In the genomic region with DNA sequence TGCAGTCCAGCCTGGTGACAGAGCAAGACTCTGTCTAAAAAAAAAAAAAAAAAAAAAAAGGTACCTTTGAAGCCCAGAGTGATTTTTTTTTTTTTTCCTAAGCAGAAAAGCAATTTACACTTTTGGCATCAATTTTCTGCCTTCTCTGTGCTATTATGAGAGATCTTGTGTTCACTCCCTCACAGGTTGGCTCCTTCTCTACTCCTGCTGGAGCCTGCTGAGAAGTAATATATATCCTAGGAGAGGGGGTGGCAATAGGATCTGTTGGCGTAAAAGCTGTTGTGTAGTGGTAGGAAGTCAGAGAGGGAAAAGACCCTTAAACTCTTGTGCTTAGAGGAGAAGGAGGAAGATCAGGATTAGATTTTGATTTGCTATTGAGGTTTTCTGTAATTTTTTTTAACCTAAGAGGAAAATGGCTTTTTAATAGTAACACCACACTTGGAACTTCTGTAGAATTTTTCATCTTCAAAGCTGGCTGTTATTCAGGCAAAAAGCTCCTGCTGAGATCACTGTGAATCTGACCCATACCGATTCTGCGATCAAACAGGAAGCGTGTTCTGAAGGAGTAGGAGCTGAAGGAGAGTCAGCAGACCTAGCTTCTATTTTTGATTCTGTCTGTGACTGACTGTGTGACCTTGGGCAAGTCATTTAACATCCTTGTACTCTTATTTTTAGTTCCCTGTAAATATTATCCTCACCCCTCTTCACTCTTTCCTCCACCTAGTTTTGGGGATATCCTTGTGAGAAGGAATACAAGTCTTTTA, we compare ENCODE assay signal across 29 cellular contexts.
DNase-seq lines count a peak whose midpoint lies in the region; ATAC-seq and TF ChIP-seq lines count a peak whose summit lies in the region.
"Had no signal": no experiment of that assay in that cellular context is flagged by ENCODE, and none has a peak within 500 bp of the region (broad histone marks: within the 10 kb centered on the region; RNA-seq: fewer than 3 reads in every experiment).

No MANE protein-coding gene starts in this region.

- CTCF ChIA-PET in activated CD8-positive, alpha-beta T cell treated with anti-CD3 and anti-CD28 coated beads for 36 hours (lab: Charles Lee), result no interaction called here
- CTCF ChIA-PET in activated CD8-positive, alpha-beta T cell treated with anti-CD3 and anti-CD28 coated beads, Interleukin-2, amount 10 ng/mL, durations not matched to agents 7 days and 5 days (lab: Charles Lee), result no interaction called here

- POLR2A ChIA-PET in activated CD8-positive, alpha-beta T cell treated with anti-CD3 and anti-CD28 coated beads for 36 hours (lab: Charles Lee), result no interaction called here
- POLR2A ChIA-PET in activated CD8-positive, alpha-beta T cell treated with anti-CD3 and anti-CD28 coated beads, Interleukin-2, amount 10 ng/mL, durations not matched to agents 7 days and 5 days (lab: Charles Lee), result no interaction called here

- intact Hi-C loops in activated CD8-positive, alpha-beta T cell treated with anti-CD3 and anti-CD28 coated beads for 36 hours (cut with micrococcal nuclease), result no loop called here

- no peak for DNase-seq in activated CD8-positive, alpha-beta T cell treated with anti-CD3 and anti-CD28 coated beads for 36 hours
- DNase-seq in activated CD8-positive, alpha-beta T cell treated with anti-CD3 and anti-CD28 coated beads, Interleukin-2, amount 10 ng/mL, durations not matched to agents 7 days and 5 days, result no peak
- DNase-seq in NCI-H69 (lab: John Stamatoyannopoulos, UW) (peak; percentile 84), chondrocyte (ENCODE audit: low spot score) (no peak), pons (ENCODE audit: low spot score) (peak; percentile 24), HPDE6-E6E7 (ENCODE audit: extremely low spot score) (no peak), coronary artery (ENCODE audit: low spot score) (no peak)
- DNase-seq: activated CD4-positive, alpha-beta memory T cell treated with anti-CD3 and anti-CD28 coated beads for 36 hours; activated naive CD8-positive, alpha-beta T cell treated with anti-CD3 and anti-CD28 coated beads, Interleukin-2, amount 50 U/mL, for 24 hours; cerebellar nuclear complex; effector CD4-positive, alpha-beta T cell; NCI-H146; NCI-H510A; PC-9; stimulated activated naive CD4-positive, alpha-beta T cell; upper lobe of left lung had no signal

- no peak overlapping the region for H3K4me3 ChIP-seq in coronary artery
- H3K4me3 ChIP-seq: GM23338, hepatocyte, lung, PC-9, skin epidermis, suprapubic skin, upper lobe of left lung had no signal

- H3K4me3 Mint-ChIP-seq in activated CD8-positive, alpha-beta T cell treated with anti-CD3 and anti-CD28 coated beads for 36 hours, result no peak overlapping the region
- H3K4me3 Mint-ChIP-seq in activated CD8-positive, alpha-beta T cell treated with anti-CD3 and anti-CD28 coated beads, Interleukin-2, amount 10 ng/mL, durations not matched to agents 7 days and 5 days, result no peak overlapping the region
- no peak overlapping the region for H3K4me3 Mint-ChIP-seq in chondrocyte (ENCODE audit: unreplicated experiment)
- H3K4me3 Mint-ChIP-seq: activated CD4-positive, alpha-beta memory T cell treated with anti-CD3 and anti-CD28 coated beads for 36 hours; activated naive CD8-positive, alpha-beta T cell treated with anti-CD3 and anti-CD28 coated beads, Interleukin-2, amount 50 U/mL, for 24 hours; CD14-positive monocyte; GM23338; natural killer cell treated with Interleukin-12 subunit alpha and Interleukin-12 subunit beta and Interleukin-15 and Interleukin-18, amount 100 ng/mL, for 72 hours; T-helper 1 cell treated with Interleukin-12 subunit alpha and Interleukin-12 subunit beta and Interleukin-4 antibody, amounts not matched to agents 30 μg/mL and 1 μg/mL, for 36 hours had no signal

- H3K36me3 Mint-ChIP-seq in activated CD8-positive, alpha-beta T cell treated with anti-CD3 and anti-CD28 coated beads for 36 hours (ENCODE audit: low read depth), result peaks cover 56% of the 10 kb centered on the region
- H3K36me3 Mint-ChIP-seq in activated CD8-positive, alpha-beta T cell treated with anti-CD3 and anti-CD28 coated beads, Interleukin-2, amount 10 ng/mL, durations not matched to agents 7 days and 5 days (ENCODE audit: low read depth), result peaks cover 26% of the 10 kb centered on the region
- H3K36me3 Mint-ChIP-seq in chondrocyte (ENCODE audit: low read depth), result peaks cover 23% of the 10 kb centered on the region

- no peak for ATAC-seq in activated CD8-positive, alpha-beta T cell treated with anti-CD3 and anti-CD28 coated beads for 36 hours
- ATAC-seq in activated CD8-positive, alpha-beta T cell treated with anti-CD3 and anti-CD28 coated beads, Interleukin-2, amount 10 ng/mL, durations not matched to agents 7 days and 5 days, result no peak
- no peak for ATAC-seq in HG03520 (IDR thresholded peaks at IDR 0.05; ENCODE audit: unreplicated experiment)
- ATAC-seq: activated CD4-positive, CD25-positive, alpha-beta regulatory T cell treated with anti-CD3 and anti-CD28 coated beads, Interleukin-2, amount 50 U/mL, for 24 hours; activated naive CD8-positive, alpha-beta T cell treated with anti-CD3 and anti-CD28 coated beads, Interleukin-2, amount 50 U/mL, for 24 hours; natural killer cell treated with Interleukin-12 subunit alpha and Interleukin-12 subunit beta and Interleukin-15 and Interleukin-18, amount 100 ng/mL, for 72 hours; Right ventricle myocardium inferior; SK-N-SH treated with all-trans-retinoic acid at 6 μM for 48 hours had no signal

- H3K27me3 Mint-ChIP-seq in activated CD8-positive, alpha-beta T cell treated with anti-CD3 and anti-CD28 coated beads for 36 hours, result no peaks in the 10 kb centered on the region
- H3K27me3 Mint-ChIP-seq in activated CD8-positive, alpha-beta T cell treated with anti-CD3 and anti-CD28 coated beads, Interleukin-2, amount 10 ng/mL, durations not matched to agents 7 days and 5 days (ENCODE audit: low read depth), result no peaks in the 10 kb centered on the region
- no peaks in the 10 kb centered on the region for H3K27me3 Mint-ChIP-seq in chondrocyte (ENCODE audit: low read depth)
- H3K27me3 Mint-ChIP-seq: activated CD4-positive, alpha-beta memory T cell treated with anti-CD3 and anti-CD28 coated beads for 36 hours; activated naive CD8-positive, alpha-beta T cell treated with anti-CD3 and anti-CD28 coated beads, Interleukin-2, amount 50 U/mL, for 24 hours; natural killer cell treated with Interleukin-12 subunit alpha and Interleukin-12 subunit beta and Interleukin-15 and Interleukin-18, amount 100 ng/mL, for 72 hours had no signal

- H3K4me1 Mint-ChIP-seq in activated CD8-positive, alpha-beta T cell treated with anti-CD3 and anti-CD28 coated beads for 36 hours (ENCODE audit: low read depth), result peaks cover 20% of the 10 kb centered on the region
- H3K4me1 Mint-ChIP-seq in activated CD8-positive, alpha-beta T cell treated with anti-CD3 and anti-CD28 coated beads, Interleukin-2, amount 10 ng/mL, durations not matched to agents 7 days and 5 days (ENCODE audit: low read depth), result peaks cover 20% of the 10 kb centered on the region
- peaks cover under 1% of the 10 kb centered on the region for H3K4me1 Mint-ChIP-seq in chondrocyte (ENCODE audit: low read depth)

- no peaks in the 10 kb centered on the region for H3K9me3 Mint-ChIP-seq in activated CD8-positive, alpha-beta T cell treated with anti-CD3 and anti-CD28 coated beads for 36 hours
- H3K9me3 Mint-ChIP-seq in activated CD8-positive, alpha-beta T cell treated with anti-CD3 and anti-CD28 coated beads, Interleukin-2, amount 10 ng/mL, durations not matched to agents 7 days and 5 days (ENCODE audit: insufficient read depth), result no peaks in the 10 kb centered on the region
- H3K9me3 Mint-ChIP-seq in chondrocyte (ENCODE audit: low read depth), result no peaks in the 10 kb centered on the region
- H3K9me3 Mint-ChIP-seq: activated CD4-positive, alpha-beta memory T cell treated with anti-CD3 and anti-CD28 coated beads for 36 hours; GM23338; natural killer cell treated with Interleukin-12 subunit alpha and Interleukin-12 subunit beta and Interleukin-15 and Interleukin-18, amount 100 ng/mL, for 72 hours; T-helper 1 cell treated with Interleukin-12 subunit alpha and Interleukin-12 subunit beta and Interleukin-4 antibody, amounts not matched to agents 30 μg/mL and 1 μg/mL, for 36 hours had no signal

- TF ChIP-seq CTCF in activated CD8-positive, alpha-beta T cell treated with anti-CD3 and anti-CD28 coated beads for 36 hours (IDR thresholded peaks at IDR 0.05), result no peak
- TF ChIP-seq CTCF in chondrocyte (IDR thresholded peaks at IDR 0.05) (no peak), coronary artery (IDR thresholded peaks at IDR 0.05) (no peak)

- peak overlapping the region; percentile 63 for H3K27ac Mint-ChIP-seq in activated CD8-positive, alpha-beta T cell treated with anti-CD3 and anti-CD28 coated beads for 36 hours
- H3K27ac Mint-ChIP-seq in activated CD8-positive, alpha-beta T cell treated with anti-CD3 and anti-CD28 coated beads, Interleukin-2, amount 10 ng/mL, durations not matched to agents 7 days and 5 days, result no peak overlapping the region
- peak overlapping the region; percentile 34 for H3K27ac Mint-ChIP-seq in chondrocyte (ENCODE audit: unreplicated experiment)
- H3K27ac Mint-ChIP-seq: activated CD4-positive, alpha-beta memory T cell treated with anti-CD3 and anti-CD28 coated beads for 36 hours; activated naive CD8-positive, alpha-beta T cell treated with anti-CD3 and anti-CD28 coated beads, Interleukin-2, amount 50 U/mL, for 24 hours; GM23338; T-helper 1 cell treated with Interleukin-12 subunit alpha and Interleukin-12 subunit beta and Interleukin-4 antibody, amounts not matched to agents 30 μg/mL and 1 μg/mL, for 36 hours had no signal

- no peak overlapping the region for H3K27ac ChIP-seq in coronary artery
- H3K27ac ChIP-seq: epithelial cell of prostate, hepatocyte, PC-9, skin epidermis, suprapubic skin, upper lobe of left lung had no signal

Comparison
In these comparisons a context has a peak if more than half of its experiments do, and no peak if none do; other contexts are left out.
1. DNase-seq: peak in NCI-H69 (single experiment) and pons (single experiment); none in activated CD8-positive, alpha-beta T cell treated with anti-CD3 and anti-CD28 coated beads for 36 hours (single experiment), activated CD8-positive, alpha-beta T cell treated with anti-CD3 and anti-CD28 coated beads, Interleukin-2, amount 10 ng/mL, durations not matched to agents 7 days and 5 days (single experiment), chondrocyte (single experiment), HPDE6-E6E7 (single experiment) and coronary artery (single experiment).